Comparison of ENCODE assay signal across 1 cellular context in the genomic region with DNA sequence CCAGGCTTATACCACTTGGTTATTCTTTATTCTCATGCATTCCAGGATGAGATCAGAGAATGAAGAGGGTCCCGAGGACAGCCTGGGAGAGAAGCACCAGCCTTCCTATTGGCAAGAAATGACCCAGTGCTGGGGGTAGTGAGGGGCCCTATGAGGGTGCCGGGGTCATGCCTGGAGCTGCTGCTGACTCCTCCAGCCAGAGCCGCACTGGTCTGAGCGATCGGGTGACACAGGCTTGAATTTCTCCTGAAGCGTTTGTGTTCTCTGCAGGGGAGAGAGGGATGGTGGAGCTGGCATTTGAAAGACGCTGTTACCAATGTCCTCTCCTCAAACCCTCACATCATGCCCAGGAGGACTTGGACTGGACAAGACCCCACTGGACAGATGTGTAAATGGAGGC.
TF ChIP-seq lines count a peak whose summit lies in the region.

No MANE protein-coding gene starts in this region.

TF ChIP-seq in K562, 482 proteins besides CTCF, POLR2A, EP300 and RAD21:
- TF ChIP-seq, protein P1, sequence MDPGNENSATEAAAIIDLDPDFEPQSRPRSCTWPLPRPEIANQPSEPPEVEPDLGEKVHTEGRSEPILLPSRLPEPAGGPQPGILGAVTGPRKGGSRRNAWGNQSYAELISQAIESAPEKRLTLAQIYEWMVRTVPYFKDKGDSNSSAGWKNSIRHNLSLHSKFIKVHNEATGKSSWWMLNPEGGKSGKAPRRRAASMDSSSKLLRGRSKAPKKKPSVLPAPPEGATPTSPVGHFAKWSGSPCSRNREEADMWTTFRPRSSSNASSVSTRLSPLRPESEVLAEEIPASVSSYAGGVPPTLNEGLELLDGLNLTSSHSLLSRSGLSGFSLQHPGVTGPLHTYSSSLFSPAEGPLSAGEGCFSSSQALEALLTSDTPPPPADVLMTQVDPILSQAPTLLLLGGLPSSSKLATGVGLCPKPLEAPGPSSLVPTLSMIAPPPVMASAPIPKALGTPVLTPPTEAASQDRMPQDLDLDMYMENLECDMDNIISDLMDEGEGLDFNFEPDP (CRISPR knock-in tag; IDR thresholded peaks at IDR 0.05) = no peak
- TF ChIP-seq ZNF778 (CRISPR knock-in tag; IDR thresholded peaks at IDR 0.05) (no peak), DMBX1 (CRISPR knock-in tag; IDR thresholded peaks at IDR 0.05; ENCODE audit: borderline replicate concordance) (no peak), RBM22 (IDR thresholded peaks at IDR 0.05; ENCODE audit: low read depth, low read length, poor library complexity, severe bottlenecking) (no peak), SIRT6 (IDR thresholded peaks at IDR 0.05; ENCODE audit: low read depth, low read length) (no peak), ZNF583 (CRISPR knock-in tag; IDR thresholded peaks at IDR 0.05) (no peak)
- TF ChIP-seq, protein P2, sequence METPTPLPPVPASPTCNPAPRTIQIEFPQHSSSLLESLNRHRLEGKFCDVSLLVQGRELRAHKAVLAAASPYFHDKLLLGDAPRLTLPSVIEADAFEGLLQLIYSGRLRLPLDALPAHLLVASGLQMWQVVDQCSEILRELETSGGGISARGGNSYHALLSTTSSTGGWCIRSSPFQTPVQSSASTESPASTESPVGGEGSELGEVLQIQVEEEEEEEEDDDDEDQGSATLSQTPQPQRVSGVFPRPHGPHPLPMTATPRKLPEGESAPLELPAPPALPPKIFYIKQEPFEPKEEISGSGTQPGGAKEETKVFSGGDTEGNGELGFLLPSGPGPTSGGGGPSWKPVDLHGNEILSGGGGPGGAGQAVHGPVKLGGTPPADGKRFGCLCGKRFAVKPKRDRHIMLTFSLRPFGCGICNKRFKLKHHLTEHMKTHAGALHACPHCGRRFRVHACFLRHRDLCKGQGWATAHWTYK (CRISPR knock-in tag; IDR thresholded peaks at IDR 0.05) = no peak
- TF ChIP-seq, protein P3, sequence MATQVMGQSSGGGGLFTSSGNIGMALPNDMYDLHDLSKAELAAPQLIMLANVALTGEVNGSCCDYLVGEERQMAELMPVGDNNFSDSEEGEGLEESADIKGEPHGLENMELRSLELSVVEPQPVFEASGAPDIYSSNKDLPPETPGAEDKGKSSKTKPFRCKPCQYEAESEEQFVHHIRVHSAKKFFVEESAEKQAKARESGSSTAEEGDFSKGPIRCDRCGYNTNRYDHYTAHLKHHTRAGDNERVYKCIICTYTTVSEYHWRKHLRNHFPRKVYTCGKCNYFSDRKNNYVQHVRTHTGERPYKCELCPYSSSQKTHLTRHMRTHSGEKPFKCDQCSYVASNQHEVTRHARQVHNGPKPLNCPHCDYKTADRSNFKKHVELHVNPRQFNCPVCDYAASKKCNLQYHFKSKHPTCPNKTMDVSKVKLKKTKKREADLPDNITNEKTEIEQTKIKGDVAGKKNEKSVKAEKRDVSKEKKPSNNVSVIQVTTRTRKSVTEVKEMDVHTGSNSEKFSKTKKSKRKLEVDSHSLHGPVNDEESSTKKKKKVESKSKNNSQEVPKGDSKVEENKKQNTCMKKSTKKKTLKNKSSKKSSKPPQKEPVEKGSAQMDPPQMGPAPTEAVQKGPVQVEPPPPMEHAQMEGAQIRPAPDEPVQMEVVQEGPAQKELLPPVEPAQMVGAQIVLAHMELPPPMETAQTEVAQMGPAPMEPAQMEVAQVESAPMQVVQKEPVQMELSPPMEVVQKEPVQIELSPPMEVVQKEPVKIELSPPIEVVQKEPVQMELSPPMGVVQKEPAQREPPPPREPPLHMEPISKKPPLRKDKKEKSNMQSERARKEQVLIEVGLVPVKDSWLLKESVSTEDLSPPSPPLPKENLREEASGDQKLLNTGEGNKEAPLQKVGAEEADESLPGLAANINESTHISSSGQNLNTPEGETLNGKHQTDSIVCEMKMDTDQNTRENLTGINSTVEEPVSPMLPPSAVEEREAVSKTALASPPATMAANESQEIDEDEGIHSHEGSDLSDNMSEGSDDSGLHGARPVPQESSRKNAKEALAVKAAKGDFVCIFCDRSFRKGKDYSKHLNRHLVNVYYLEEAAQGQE (CRISPR knock-in tag; IDR thresholded peaks at IDR 0.05; ENCODE audit: low read depth) = no peak
